1 cellular context compared by ENCODE assay signal in the genomic region with DNA sequence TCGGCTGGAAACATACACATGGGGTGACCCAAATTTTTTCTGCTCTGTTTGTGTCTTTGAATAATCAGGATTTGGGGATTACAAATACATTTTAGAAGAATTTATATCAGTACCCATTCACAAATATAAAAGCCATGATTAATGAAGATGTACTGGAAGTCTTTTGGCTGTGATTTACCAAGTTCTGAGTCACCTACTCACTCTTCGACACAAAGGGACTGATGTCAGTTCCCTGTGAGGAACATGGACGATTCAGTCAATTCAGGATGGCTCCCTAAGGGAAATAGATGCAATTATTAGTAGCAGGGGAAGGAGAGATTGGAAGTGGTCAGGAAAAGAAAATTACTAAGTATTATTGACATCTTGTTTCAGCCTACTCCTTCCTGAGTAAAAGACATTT.
TF ChIP-seq lines count a peak whose summit lies in the region.

No MANE protein-coding gene starts in this region.

TF ChIP-seq in endothelial cell of umbilical vein, 7 proteins besides CTCF, POLR2A, EP300 and RAD21 (continued from another document):
- TF ChIP-seq, protein P1, sequence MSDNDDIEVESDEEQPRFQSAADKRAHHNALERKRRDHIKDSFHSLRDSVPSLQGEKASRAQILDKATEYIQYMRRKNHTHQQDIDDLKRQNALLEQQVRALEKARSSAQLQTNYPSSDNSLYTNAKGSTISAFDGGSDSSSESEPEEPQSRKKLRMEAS (IDR thresholded peaks at IDR 0.05; ENCODE audit: insufficient read depth, insufficient read length), result no peak
- TF ChIP-seq FOS (IDR thresholded peaks at IDR 0.05; ENCODE audit: borderline replicate concordance, insufficient read depth, low read length), result peak; percentile 26
- no peak for TF ChIP-seq EZH2 (IDR thresholded peaks at IDR 0.05; ENCODE audit: borderline replicate concordance, low read depth, low read length, severe bottlenecking)
- no peak for TF ChIP-seq MYC (IDR thresholded peaks at IDR 0.05; ENCODE audit: low read depth, low read length)
